In genomic region chr16:80986557-80986956, GRCh38 we compare ENCODE assay signal across 1 cellular context.
TF ChIP-seq lines count a peak whose summit lies in the region.

No MANE protein-coding gene starts in this region.

TF ChIP-seq in HepG2, 621 proteins besides CTCF, POLR2A, EP300 and RAD21:
- TF ChIP-seq CENPX (CRISPR knock-in tag; IDR thresholded peaks at IDR 0.05) (no peak), HMG20A (CRISPR knock-in tag; IDR thresholded peaks at IDR 0.05; ENCODE audit: borderline replicate concordance) (no peak), SALL2 (CRISPR knock-in tag; IDR thresholded peaks at IDR 0.05) (no peak), ZNF703 (CRISPR knock-in tag; IDR thresholded peaks at IDR 0.05; ENCODE audit: borderline replicate concordance) (no peak), ISX (CRISPR knock-in tag; conservative IDR thresholded peaks at IDR 0.05) (no peak)
- TF ChIP-seq, protein P1, sequence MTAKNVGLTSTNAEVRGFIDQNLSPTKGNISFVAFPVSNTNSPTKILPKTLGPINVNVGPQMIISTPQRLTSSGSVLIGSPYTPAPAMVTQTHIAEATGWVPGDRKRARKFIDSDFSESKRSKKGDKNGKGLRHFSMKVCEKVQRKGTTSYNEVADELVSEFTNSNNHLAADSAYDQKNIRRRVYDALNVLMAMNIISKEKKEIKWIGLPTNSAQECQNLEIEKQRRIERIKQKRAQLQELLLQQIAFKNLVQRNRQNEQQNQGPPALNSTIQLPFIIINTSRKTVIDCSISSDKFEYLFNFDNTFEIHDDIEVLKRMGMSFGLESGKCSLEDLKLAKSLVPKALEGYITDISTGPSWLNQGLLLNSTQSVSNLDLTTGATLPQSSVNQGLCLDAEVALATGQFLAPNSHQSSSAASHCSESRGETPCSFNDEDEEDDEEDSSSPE (CRISPR knock-in tag; IDR thresholded peaks at IDR 0.05), result no peak
- TF ChIP-seq, protein P2, sequence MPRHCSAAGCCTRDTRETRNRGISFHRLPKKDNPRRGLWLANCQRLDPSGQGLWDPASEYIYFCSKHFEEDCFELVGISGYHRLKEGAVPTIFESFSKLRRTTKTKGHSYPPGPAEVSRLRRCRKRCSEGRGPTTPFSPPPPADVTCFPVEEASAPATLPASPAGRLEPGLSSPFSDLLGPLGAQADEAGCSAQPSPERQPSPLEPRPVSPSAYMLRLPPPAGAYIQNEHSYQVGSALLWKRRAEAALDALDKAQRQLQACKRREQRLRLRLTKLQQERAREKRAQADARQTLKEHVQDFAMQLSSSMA (CRISPR knock-in tag; IDR thresholded peaks at IDR 0.05), result no peak
- TF ChIP-seq, protein P3, sequence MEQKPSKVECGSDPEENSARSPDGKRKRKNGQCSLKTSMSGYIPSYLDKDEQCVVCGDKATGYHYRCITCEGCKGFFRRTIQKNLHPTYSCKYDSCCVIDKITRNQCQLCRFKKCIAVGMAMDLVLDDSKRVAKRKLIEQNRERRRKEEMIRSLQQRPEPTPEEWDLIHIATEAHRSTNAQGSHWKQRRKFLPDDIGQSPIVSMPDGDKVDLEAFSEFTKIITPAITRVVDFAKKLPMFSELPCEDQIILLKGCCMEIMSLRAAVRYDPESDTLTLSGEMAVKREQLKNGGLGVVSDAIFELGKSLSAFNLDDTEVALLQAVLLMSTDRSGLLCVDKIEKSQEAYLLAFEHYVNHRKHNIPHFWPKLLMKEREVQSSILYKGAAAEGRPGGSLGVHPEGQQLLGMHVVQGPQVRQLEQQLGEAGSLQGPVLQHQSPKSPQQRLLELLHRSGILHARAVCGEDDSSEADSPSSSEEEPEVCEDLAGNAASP (CRISPR knock-in tag; IDR thresholded peaks at IDR 0.05; ENCODE audit: borderline replicate concordance), result no peak
